In genomic region chr17:45923511-45924268, GRCh38 we compare ENCODE assay signal across 1 cellular context.
TF ChIP-seq lines count a peak whose summit lies in the region.

No MANE protein-coding gene starts in this region.

TF ChIP-seq in HepG2, 621 proteins besides CTCF, POLR2A, EP300 and RAD21 (continued from another document and continues in another):
- TF ChIP-seq PATZ1 (CRISPR knock-in tag; IDR thresholded peaks at IDR 0.05) (peak; percentile 56; the same call in 1 of the 2 replicates), ZNF143 (CRISPR knock-in tag; IDR thresholded peaks at IDR 0.05) (no peak), MLX (CRISPR knock-in tag; IDR thresholded peaks at IDR 0.05) (no peak), ZNF556 (CRISPR knock-in tag; IDR thresholded peaks at IDR 0.05; ENCODE audit: borderline replicate concordance) (peak; percentile 42; the same call in 1 of the 2 replicates), HDAC1 (CRISPR knock-in tag; IDR thresholded peaks at IDR 0.05) (0 out of 2 replicates have a peak, but pooled peaks have one; percentile 15), ZMYM3 (CRISPR knock-in tag; IDR thresholded peaks at IDR 0.05) (0 out of 2 replicates have a peak, but pooled peaks have one; percentile 22), ZBTB37 (CRISPR knock-in tag; IDR thresholded peaks at IDR 0.05) (no peak), ZNF124 (CRISPR knock-in tag; IDR thresholded peaks at IDR 0.05) (no peak), FOXC1 (CRISPR knock-in tag; IDR thresholded peaks at IDR 0.05; ENCODE audit: borderline replicate concordance) (0 out of 2 replicates have a peak, but pooled peaks have one; percentile 38), SAP130 (CRISPR knock-in tag; IDR thresholded peaks at IDR 0.05; ENCODE audit: low read depth) (peak; percentile 46; the same call in 1 of the 2 replicates), ZNF253 (CRISPR knock-in tag; IDR thresholded peaks at IDR 0.05; ENCODE audit: borderline replicate concordance) (peak; percentile 41; the same call in 1 of the 2 replicates), ZNF383 (CRISPR knock-in tag; IDR thresholded peaks at IDR 0.05; ENCODE audit: borderline replicate concordance) (0 out of 2 replicates have a peak, but pooled peaks have one; percentile 70), JUNB (CRISPR knock-in tag; IDR thresholded peaks at IDR 0.05; ENCODE audit: borderline replicate concordance) (0 out of 2 replicates have a peak, but pooled peaks have one; percentile 20), REPIN1 (CRISPR knock-in tag; IDR thresholded peaks at IDR 0.05; ENCODE audit: borderline replicate concordance, low read depth) (peak; percentile 17; the same call in 1 of the 2 replicates), SYNCRIP (IDR thresholded peaks at IDR 0.05; ENCODE audit: insufficient read depth, low read depth, low read length) (no peak), GATAD2A (CRISPR knock-in tag; IDR thresholded peaks at IDR 0.05) (peak; percentile 89), CREB1 (IDR thresholded peaks at IDR 0.05) (no peak), CREB1 (CRISPR knock-in tag; IDR thresholded peaks at IDR 0.05) (peak; percentile 37), ZSCAN9 (CRISPR knock-in tag; IDR thresholded peaks at IDR 0.05; ENCODE audit: borderline replicate concordance) (peak; percentile 59; the same call in 1 of the 2 replicates), ELK4 (CRISPR knock-in tag; IDR thresholded peaks at IDR 0.05; ENCODE audit: borderline replicate concordance) (no peak), SP4 (CRISPR knock-in tag; IDR thresholded peaks at IDR 0.05) (no peak), PAXIP1 (CRISPR knock-in tag; conservative IDR thresholded peaks at IDR 0.05) (peak; percentile 50), FOSL2 (CRISPR knock-in tag; IDR thresholded peaks at IDR 0.05) (0 out of 2 replicates have a peak, but pooled peaks have one; percentile 19), NONO (IDR thresholded peaks at IDR 0.05) (no peak), NONO (CRISPR knock-in tag; conservative IDR thresholded peaks at IDR 0.05) (0 out of 2 replicates have a peak, but pooled peaks have one; percentile 33), ARID5B (CRISPR knock-in tag; IDR thresholded peaks at IDR 0.05) (peak; percentile 79), MTA1 (CRISPR knock-in tag; IDR thresholded peaks at IDR 0.05; ENCODE audit: borderline replicate concordance) (peak; percentile 31; the same call in 1 of the 2 replicates), KLF13 (CRISPR knock-in tag; IDR thresholded peaks at IDR 0.05) (no peak), ZNF3 (CRISPR knock-in tag; IDR thresholded peaks at IDR 0.05) (peak; percentile 45; the same call in 1 of the 2 replicates), ZBTB40 (IDR thresholded peaks at IDR 0.05) (no peak), ZBTB40 (CRISPR knock-in tag; IDR thresholded peaks at IDR 0.05) (no peak), TEAD3 (CRISPR knock-in tag; optimal IDR thresholded peaks at IDR 0.05; ENCODE audit: borderline replicate concordance) (peak; percentile 84)
